Comparison of ENCODE assay signal across 19 cellular contexts in the genomic region with DNA sequence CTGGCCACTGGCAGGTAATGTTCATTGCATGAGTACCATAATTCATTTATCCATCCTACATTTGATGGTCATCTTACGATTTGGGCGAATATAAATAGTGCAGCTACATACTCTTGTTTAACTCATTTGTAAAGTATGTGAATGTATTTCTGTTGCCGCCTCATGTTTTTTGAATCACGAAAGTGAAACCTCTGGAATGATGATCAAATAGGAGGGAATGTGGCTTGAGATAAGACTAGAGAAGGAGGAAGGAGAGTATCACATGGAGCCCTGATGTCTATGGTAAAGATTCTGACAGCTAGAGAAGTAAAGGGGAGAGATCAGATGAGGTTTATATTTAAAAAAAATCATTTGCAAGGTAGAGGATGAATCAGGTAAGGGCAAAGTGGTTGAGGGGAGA. TPM values are rescaled to one million over a fixed set of nuclear protein-coding genes. Genes with fewer than 3 reads are reported as not detected.
DNase-seq lines count a peak whose midpoint lies in the region; ATAC-seq and TF ChIP-seq lines count a peak whose summit lies in the region.
"Had no signal": no experiment of that assay in that cellular context is flagged by ENCODE, and none has a peak within 500 bp of the region (broad histone marks: within the 10 kb centered on the region; RNA-seq: fewer than 3 reads in every experiment).

No MANE protein-coding gene starts in this region.

- no peak overlapping the region for H2AFZ ChIP-seq in GM23338

- POLR2A ChIA-PET in naive thymus-derived CD8-positive, alpha-beta T cell (lab: Charles Lee) = interaction anchor here (0.7 to 3.9 kb wide), 2 partner anchors 15 to 220 kb away, joined by 5 to 22 read pairs; partner anchors contain the start of gene CACYBP

- H3K9me3 Mint-ChIP-seq in GM23338 = no peaks in the 10 kb centered on the region
- H3K9me3 Mint-ChIP-seq in naive thymus-derived CD8-positive, alpha-beta T cell = no peaks in the 10 kb centered on the region
- H3K9me3 Mint-ChIP-seq in effector memory CD8-positive, alpha-beta T cell = no peaks in the 10 kb centered on the region
- H3K9me3 Mint-ChIP-seq: CD14-positive monocyte, T-cell had no signal

- no peaks in the 10 kb centered on the region for H3K9me2 ChIP-seq in GM23338 (ENCODE audit: insufficient read depth)

- H3K4me1 Mint-ChIP-seq in GM23338 = no peaks in the 10 kb centered on the region
- peaks cover 6 to 15% (median 7%) of the 10 kb centered on the region in 4 donors for H3K4me1 Mint-ChIP-seq in naive thymus-derived CD8-positive, alpha-beta T cell
- H3K4me1 Mint-ChIP-seq in effector memory CD8-positive, alpha-beta T cell (ENCODE audit: low read depth in 2 of 2) = peaks cover 5 to 8% of the 10 kb centered on the region in 2 donors

- DNase-seq in AG08396 (ENCODE audit: low spot score) (peak; percentile 52), GM23338 (ENCODE audit: low spot score) (no peak), astrocyte of the hippocampus (ENCODE audit: low read depth, low spot score) (peak; percentile 75), upper lobe of left lung (no peak)
- no peak for DNase-seq in naive thymus-derived CD8-positive, alpha-beta T cell
- no peak for DNase-seq in effector memory CD8-positive, alpha-beta T cell
- DNase-seq: activated CD4-positive, CD25-positive, alpha-beta regulatory T cell; body of pancreas; effector memory CD4-positive, alpha-beta T cell; NCI-H187; NCI-H526; T-cell had no signal

- peaks cover 43% of the 10 kb centered on the region for H3K36me3 Mint-ChIP-seq in GM23338 (ENCODE audit: low read depth)
- H3K36me3 Mint-ChIP-seq in naive thymus-derived CD8-positive, alpha-beta T cell = peaks cover 3 to 87% (median 19%) of the 10 kb centered on the region in 3 donors
- peaks cover 69% of the 10 kb centered on the region for H3K36me3 Mint-ChIP-seq in effector memory CD8-positive, alpha-beta T cell (ENCODE audit: insufficient read depth)

- H3K4me2 ChIP-seq in GM23338 = no peak overlapping the region

- 86 to 95% methylated on average over 4 of the region's 4 CpGs for WGBS in upper lobe of left lung, 2 donors

- H3K27me3 ChIP-seq in GM23338 (ENCODE audit: insufficient read depth) (no peaks in the 10 kb centered on the region), upper lobe of left lung (no peaks in the 10 kb centered on the region)
- H3K27me3 ChIP-seq: body of pancreas, suprapubic skin had no signal

- no peak overlapping the region for H3K27ac Mint-ChIP-seq in GM23338
- H3K27ac Mint-ChIP-seq in naive thymus-derived CD8-positive, alpha-beta T cell = peak overlapping the region in 7 of 10 donors; percentile 6 to 83 (median 50)
- H3K27ac Mint-ChIP-seq in effector memory CD8-positive, alpha-beta T cell = peak overlapping the region in 1 of 2 donors; percentile 68
- H3K27ac Mint-ChIP-seq: progenitor cell of endocrine pancreas had no signal

- no peak overlapping the region for H3K4me3 Mint-ChIP-seq in GM23338
- H3K4me3 Mint-ChIP-seq in naive thymus-derived CD8-positive, alpha-beta T cell = no peak overlapping the region
- no peak overlapping the region for H3K4me3 Mint-ChIP-seq in effector memory CD8-positive, alpha-beta T cell
- H3K4me3 Mint-ChIP-seq: CD14-positive monocyte, T-cell had no signal

- H3K79me2 ChIP-seq in GM23338 (replicated peaks; ENCODE audit: insufficient read depth) = peaks cover 14% of the 10 kb centered on the region

- no peaks in the 10 kb centered on the region for H3K9me3 ChIP-seq in upper lobe of left lung
- H3K9me3 ChIP-seq: body of pancreas, suprapubic skin had no signal

- H3K4me1 ChIP-seq in GM23338 (ENCODE audit: insufficient read depth) (no peaks in the 10 kb centered on the region), upper lobe of left lung (peaks cover 0 to 1% (median 0%) of the 10 kb centered on the region in 4 donors)
- H3K4me1 ChIP-seq: body of pancreas, suprapubic skin had no signal

- peaks cover 2% of the 10 kb centered on the region for H3K27me3 Mint-ChIP-seq in GM23338 (ENCODE audit: insufficient read depth, low read depth, poor library complexity)
- H3K27me3 Mint-ChIP-seq in naive thymus-derived CD8-positive, alpha-beta T cell = no peaks in the 10 kb centered on the region
- H3K27me3 Mint-ChIP-seq in effector memory CD8-positive, alpha-beta T cell = no peaks in the 10 kb centered on the region
- H3K27me3 Mint-ChIP-seq: progenitor cell of endocrine pancreas, T-cell had no signal

- peaks cover 20% of the 10 kb centered on the region for H4K20me1 ChIP-seq in GM23338 (replicated peaks; ENCODE audit: insufficient read depth)

- no peak for TF ChIP-seq POLR2A in upper lobe of left lung (IDR thresholded peaks at IDR 0.05)

- TF ChIP-seq EP300 in upper lobe of left lung (IDR thresholded peaks at IDR 0.05) = no peak

- ATAC-seq in GM23338 (no peak), GM18909 (IDR thresholded peaks at IDR 0.05; ENCODE audit: poor library complexity, unreplicated experiment) (no peak), HG03196 (IDR thresholded peaks at IDR 0.05; ENCODE audit: unreplicated experiment) (no peak), upper lobe of left lung (ENCODE audit: low FRiP score in 2 of 2) (no peak)
- no peak for ATAC-seq in naive thymus-derived CD8-positive, alpha-beta T cell
- ATAC-seq in effector memory CD8-positive, alpha-beta T cell (replicated peaks) = no peak
- ATAC-seq: body of pancreas, Panc1, T-cell had no signal

- TF ChIP-seq CTCF in GM23338 (conservative IDR thresholded peaks at IDR 0.05; ENCODE audit: low read depth in 2 of 2) (no peak), upper lobe of left lung (IDR thresholded peaks at IDR 0.05) (no peak)

- H3K36me3 ChIP-seq in GM23338 (ENCODE audit: insufficient read depth) = peaks cover 47% of the 10 kb centered on the region
- H3K36me3 ChIP-seq in upper lobe of left lung = peaks cover 14 to 87% (median 61%) of the 10 kb centered on the region in 4 donors

- peak overlapping the region; percentile 24; the same call in 1 of the 2 replicates for H3K27ac ChIP-seq in GM23338 (ENCODE audit: low read depth)
- H3K27ac ChIP-seq in upper lobe of left lung = peak overlapping the region in 1 of 4 donors; percentile 2
- H3K27ac ChIP-seq: body of pancreas, suprapubic skin had no signal

- H3K4me3 ChIP-seq in GM23338 (no peak overlapping the region), upper lobe of left lung (no peak overlapping the region)
- H3K4me3 ChIP-seq: body of pancreas, suprapubic skin had no signal

- 0 out of 2 replicates have a peak, but pooled peaks cover 8% of the 10 kb centered on the region for H3F3A ChIP-seq in GM23338 (replicated peaks; ENCODE audit: low read depth)

TF ChIP-seq in GM23338, 12 proteins besides CTCF, POLR2A, EP300 and RAD21 (continues in another document):
- TF ChIP-seq ETS1 (IDR thresholded peaks at IDR 0.05) = no peak
- no peak for TF ChIP-seq STAT1 (IDR thresholded peaks at IDR 0.05; ENCODE audit: unreplicated experiment)
- no peak for TF ChIP-seq JUNB (IDR thresholded peaks at IDR 0.05; ENCODE audit: unreplicated experiment)
- TF ChIP-seq, protein P1, sequence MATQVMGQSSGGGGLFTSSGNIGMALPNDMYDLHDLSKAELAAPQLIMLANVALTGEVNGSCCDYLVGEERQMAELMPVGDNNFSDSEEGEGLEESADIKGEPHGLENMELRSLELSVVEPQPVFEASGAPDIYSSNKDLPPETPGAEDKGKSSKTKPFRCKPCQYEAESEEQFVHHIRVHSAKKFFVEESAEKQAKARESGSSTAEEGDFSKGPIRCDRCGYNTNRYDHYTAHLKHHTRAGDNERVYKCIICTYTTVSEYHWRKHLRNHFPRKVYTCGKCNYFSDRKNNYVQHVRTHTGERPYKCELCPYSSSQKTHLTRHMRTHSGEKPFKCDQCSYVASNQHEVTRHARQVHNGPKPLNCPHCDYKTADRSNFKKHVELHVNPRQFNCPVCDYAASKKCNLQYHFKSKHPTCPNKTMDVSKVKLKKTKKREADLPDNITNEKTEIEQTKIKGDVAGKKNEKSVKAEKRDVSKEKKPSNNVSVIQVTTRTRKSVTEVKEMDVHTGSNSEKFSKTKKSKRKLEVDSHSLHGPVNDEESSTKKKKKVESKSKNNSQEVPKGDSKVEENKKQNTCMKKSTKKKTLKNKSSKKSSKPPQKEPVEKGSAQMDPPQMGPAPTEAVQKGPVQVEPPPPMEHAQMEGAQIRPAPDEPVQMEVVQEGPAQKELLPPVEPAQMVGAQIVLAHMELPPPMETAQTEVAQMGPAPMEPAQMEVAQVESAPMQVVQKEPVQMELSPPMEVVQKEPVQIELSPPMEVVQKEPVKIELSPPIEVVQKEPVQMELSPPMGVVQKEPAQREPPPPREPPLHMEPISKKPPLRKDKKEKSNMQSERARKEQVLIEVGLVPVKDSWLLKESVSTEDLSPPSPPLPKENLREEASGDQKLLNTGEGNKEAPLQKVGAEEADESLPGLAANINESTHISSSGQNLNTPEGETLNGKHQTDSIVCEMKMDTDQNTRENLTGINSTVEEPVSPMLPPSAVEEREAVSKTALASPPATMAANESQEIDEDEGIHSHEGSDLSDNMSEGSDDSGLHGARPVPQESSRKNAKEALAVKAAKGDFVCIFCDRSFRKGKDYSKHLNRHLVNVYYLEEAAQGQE (IDR thresholded peaks at IDR 0.05; ENCODE audit: unreplicated experiment) = no peak

RNA-seq across cellular contexts. Expression of gene MRPS14, which starts 8.0 kb away (rescaled TPM):
- total RNA-seq in GM23338 (2014; rRNA removed; shearing (Covaris generic)) = 18.5 and 21.7 TPM in 2 replicates
- 75.7 and 77.7 TPM in 2 replicates for polyA plus RNA-seq in GM23338 (2016; fragmentation: Nextera tagmentation; extraction: Ambion mirVana)
- total RNA-seq in naive thymus-derived CD8-positive, alpha-beta T cell = 10 to 100 TPM; 32.5 to 32.6 TPM
- 10 to 100 TPM; 44.8 to 55.4 (median 45.7) TPM for polyA plus RNA-seq in naive thymus-derived CD8-positive, alpha-beta T cell
- 10 to 100 TPM; 11.5 to 28.9 (median 18.8) TPM for total RNA-seq in upper lobe of left lung

RNA-seq across cellular contexts. Expression of gene CACYBP, which starts 15.5 kb away (rescaled TPM):
- total RNA-seq in GM23338 (2014; rRNA removed; shearing (Covaris generic)) = 186 and 209 TPM in 2 replicates
- 331 and 453 TPM in 2 replicates for polyA plus RNA-seq in GM23338 (2016; fragmentation: Nextera tagmentation; extraction: Ambion mirVana)
- total RNA-seq in naive thymus-derived CD8-positive, alpha-beta T cell = 100 to 1,000 TPM in 1 of 2 experiments, 10 to 100 TPM in 1; 97.3 to 114 TPM
- polyA plus RNA-seq in naive thymus-derived CD8-positive, alpha-beta T cell = 100 to 1,000 TPM; 167 to 185 (median 168) TPM
- 10 to 100 TPM; 25.1 to 84.7 (median 50.1) TPM for total RNA-seq in upper lobe of left lung

RNA-seq across cellular contexts. Expression of gene TNN, which starts 52.4 kb away (rescaled TPM):
- total RNA-seq in GM23338 (2014; rRNA removed; shearing (Covaris generic)) = 0.08 and 0.31 TPM in 2 replicates
- 0.09 and 0.18 TPM in 2 replicates for polyA plus RNA-seq in GM23338 (2016; fragmentation: Nextera tagmentation; extraction: Ambion mirVana)
- not detected for total RNA-seq in naive thymus-derived CD8-positive, alpha-beta T cell
- polyA plus RNA-seq in naive thymus-derived CD8-positive, alpha-beta T cell = not detected
- 1 to 10 TPM in 1 of 6 donors, under 1 TPM in 3, not detected in 2; 0.14 to 1.0 (median 0.16) TPM for total RNA-seq in upper lobe of left lung
- total RNA-seq: kidney epithelial cell, T-cell had no signal
- polyA plus RNA-seq: CD14-positive monocyte had no signal

Comparison
In these comparisons a context has a peak if more than half of its experiments do, and no peak if none do; other contexts are left out.
1. DNase-seq: peak in AG08396 (single experiment) and astrocyte of the hippocampus (single experiment); none in GM23338 (single experiment), naive thymus-derived CD8-positive, alpha-beta T cell (0 of 10), effector memory CD8-positive, alpha-beta T cell (0 of 3) and upper lobe of left lung (0 of 2).